Comparison of ENCODE assay signal across 8 cellular contexts in genomic region chr15:45634442-45635190, GRCh38. TPM values are rescaled to one million over a fixed set of nuclear protein-coding genes. Genes with fewer than 3 reads are reported as not detected.
DNase-seq lines count a peak whose midpoint lies in the region; ATAC-seq, FAIRE-seq and TF ChIP-seq lines count a peak whose summit lies in the region.

Gene SQOR, plus strand, starts transcription at chr15:45635029. Its CDS starts 23,895 bp downstream, at chr15:45658924.

- peak within 1 kb of the TSS; percentile 54 for H3K27ac ChIP-seq in BLaER1
- no peak within 1 kb of the TSS for H3K27ac ChIP-seq in SK-N-SH (ENCODE audit: low read depth in 2 of 2, low read length in 1 of 2)
- H3K27ac ChIP-seq in heart left ventricle, result peak within 1 kb of the TSS; percentile 66 to 97 (median 91)
- H3K27ac ChIP-seq in psoas muscle, result peak within 1 kb of the TSS; percentile 97

- H3K4me3 ChIP-seq in BLaER1 (peak within 1 kb of the TSS; percentile 76), SK-N-SH (ENCODE audit: low read depth in 2 of 2, low read length in 1 of 2) (peak within 1 kb of the TSS; percentile 57 to 61), heart left ventricle (peak within 1 kb of the TSS; percentile 31 to 95 (median 83)), psoas muscle (peak within 1 kb of the TSS; percentile 75)

- H3K9ac ChIP-seq in BLaER1 (peak within 1 kb of the TSS; percentile 74), SK-N-SH (peak within 1 kb of the TSS; percentile 60)

- H3F3A ChIP-seq in SK-N-SH (replicated peaks; ENCODE audit: insufficient read depth), result peaks cover 7% of the 10 kb centered on the region

- intact Hi-C loops in heart left ventricle (cut with DNase I), result loop anchor here in 2 of 10 donors (5.0 kb wide), 1 partner anchor 47 kb away; the partner anchor contains the start of gene BLOC1S6 (in 2 of the 2)
- intact Hi-C loops in psoas muscle (cut with DNase I), result loop anchor here in 1 of 2 donors (1.0 kb wide), 1 partner anchor 47 kb away; the partner anchor contains the start of gene BLOC1S6

- H3K36me3 Mint-ChIP-seq in activated naive CD8-positive, alpha-beta T cell treated with anti-CD3 and anti-CD28 coated beads for 36 hours, result peaks cover 23% of the 10 kb centered on the region

- no peak for TF ChIP-seq RAD21 in SK-N-SH (IDR thresholded peaks at IDR 0.05; ENCODE audit: low read length)

- no peaks in the 10 kb centered on the region for H3K9me2 ChIP-seq in SK-N-SH

- H3K4me2 ChIP-seq in BLaER1 (peak within 1 kb of the TSS; percentile 97), SK-N-SH (peak within 1 kb of the TSS; percentile 90)

- H3K36me3 ChIP-seq in BLaER1, result no peaks in the 10 kb centered on the region
- H3K36me3 ChIP-seq in SK-N-SH (replicated peaks in 1 of 2; ENCODE audit: control insufficient read depth in 1 of 2, insufficient read depth in 2 of 2, low read length in 1 of 2), result no peaks in the 10 kb centered on the region
- H3K36me3 ChIP-seq in heart left ventricle, result no peaks in the 10 kb centered on the region
- H3K36me3 ChIP-seq in psoas muscle (ENCODE audit: insufficient read depth in 1 of 2, low read depth in 1 of 2), result no peaks in the 10 kb centered on the region

- POLR2A ChIA-PET in SK-N-SH (lab: Yijun Ruan, JAX), result interaction anchor here (0.6 kb wide), 1 partner anchor 14 kb away, joined by 3 read pairs; no protein-coding TSS in a partner anchor

- peaks cover 5% of the 10 kb centered on the region for H3K9me3 Mint-ChIP-seq in activated naive CD8-positive, alpha-beta T cell treated with anti-CD3 and anti-CD28 coated beads for 36 hours

- CTCF ChIA-PET in SK-N-SH (lab: Yijun Ruan, JAX), result interaction anchor here (0.7 to 3.3 kb wide), 7 partner anchors 9 to 192 kb away, joined by 3 to 16 read pairs (median 7); no protein-coding TSS in a partner anchor

- H3K79me2 ChIP-seq in SK-N-SH (ENCODE audit: insufficient read depth), result no peaks in the 10 kb centered on the region

- WGBS in SK-N-SH (ENCODE audit: low lambda C conversion rate), result 11% methylated on average over 9 of the region's 53 CpGs
- WGBS in heart left ventricle, 4 donors, result 0 to 2% (median 2%) methylated on average over 26 to 53 of the region's 53 CpGs
- 1 to 2% (median 2%) methylated on average over 51 to 53 of the region's 53 CpGs for WGBS in psoas muscle, 3 donors

- H3K9me3 ChIP-seq in BLaER1 (no peaks in the 10 kb centered on the region), SK-N-SH (no peaks in the 10 kb centered on the region), heart left ventricle (no peaks in the 10 kb centered on the region), psoas muscle (no peaks in the 10 kb centered on the region)

- no peak for FAIRE-seq in urothelium cell line (lab: Jason Lieb, UNC)

- peak; percentile 81 for DNase-seq in SK-N-SH
- DNase-seq in activated naive CD8-positive, alpha-beta T cell treated with anti-CD3 and anti-CD28 coated beads for 36 hours, result peak; percentile 72
- peak; percentile 86 to 93 (median 91) for DNase-seq in heart left ventricle
- DNase-seq in psoas muscle, result peak; percentile 93 to 96
- peak; percentile 37 for DNase-seq in urothelium cell line (ENCODE audit: low spot score)

- peaks cover 17% of the 10 kb centered on the region for H3K27me3 ChIP-seq in BLaER1
- H3K27me3 ChIP-seq in SK-N-SH (ENCODE audit: insufficient read depth), result no peaks in the 10 kb centered on the region
- no peaks in the 10 kb centered on the region for H3K27me3 ChIP-seq in heart left ventricle
- H3K27me3 ChIP-seq in psoas muscle (ENCODE audit: insufficient read depth in 3 of 3, low read length in 2 of 3), result no peaks in the 10 kb centered on the region

- TF ChIP-seq CTCF in SK-N-SH (IDR thresholded peaks at IDR 0.05), result no peak
- no peak for TF ChIP-seq CTCF in heart left ventricle (IDR thresholded peaks at IDR 0.05)
- TF ChIP-seq CTCF in psoas muscle (IDR thresholded peaks at IDR 0.05), result no peak

- TF ChIP-seq POLR2A in GM19193 (IDR thresholded peaks at IDR 0.05; ENCODE audit: extremely low read depth, insufficient read depth, insufficient read length), result peak; percentile 83
- peak in 1 of 2 donors; percentile 84 for TF ChIP-seq POLR2A in heart left ventricle (IDR thresholded peaks at IDR 0.05)

- peak within 1 kb of the TSS; percentile 78 for H2AFZ ChIP-seq in SK-N-SH (ENCODE audit: low read depth)

- no peaks in the 10 kb centered on the region for H3K27me3 Mint-ChIP-seq in activated naive CD8-positive, alpha-beta T cell treated with anti-CD3 and anti-CD28 coated beads for 36 hours

- peak within 1 kb of the TSS; percentile 96 for H3K4me3 Mint-ChIP-seq in activated naive CD8-positive, alpha-beta T cell treated with anti-CD3 and anti-CD28 coated beads for 36 hours

- H3K4me1 ChIP-seq in BLaER1, result peaks cover 29% of the 10 kb centered on the region
- H3K4me1 ChIP-seq in SK-N-SH (ENCODE audit: control insufficient read depth in 1 of 2, insufficient read depth in 2 of 2, low read depth in 1 of 2, low read length in 1 of 2), result peaks cover 3 to 8% of the 10 kb centered on the region in 2 experiments; a peak in 2 of 4 replicates
- H3K4me1 ChIP-seq in heart left ventricle, result peaks cover 0 to 66% (median 26%) of the 10 kb centered on the region in 12 donors
- H3K4me1 ChIP-seq in psoas muscle, result peaks cover 32% of the 10 kb centered on the region

- ATAC-seq in HG03378 (IDR thresholded peaks at IDR 0.05; ENCODE audit: unreplicated experiment) (peak; percentile 70), heart left ventricle (peak; percentile 79 to 93 (median 90)), psoas muscle (peak; percentile 83 to 85 (median 84))

- peak within 1 kb of the TSS; percentile 91 for H3K27ac Mint-ChIP-seq in activated naive CD8-positive, alpha-beta T cell treated with anti-CD3 and anti-CD28 coated beads for 36 hours

- peaks cover 32% of the 10 kb centered on the region for H3K4me1 Mint-ChIP-seq in activated naive CD8-positive, alpha-beta T cell treated with anti-CD3 and anti-CD28 coated beads for 36 hours

- H4K20me1 ChIP-seq in BLaER1 (no peaks in the 10 kb centered on the region), SK-N-SH (ENCODE audit: insufficient read depth) (no peaks in the 10 kb centered on the region)

- no peak for TF ChIP-seq EP300 in SK-N-SH (IDR thresholded peaks at IDR 0.05; ENCODE audit: borderline replicate concordance in 1 of 2, low read depth in 1 of 2, low read length in 1 of 2)

TF ChIP-seq in SK-N-SH, 30 proteins besides CTCF, POLR2A, EP300 and RAD21:
- TF ChIP-seq NFIC (IDR thresholded peaks at IDR 0.05; ENCODE audit: borderline replicate concordance) (peak; percentile 50; the same call in 1 of the 2 replicates), EZH2phosphoT487 (IDR thresholded peaks at IDR 0.05; ENCODE audit: borderline replicate concordance, low read depth) (no peak)
- TF ChIP-seq, protein P1, sequence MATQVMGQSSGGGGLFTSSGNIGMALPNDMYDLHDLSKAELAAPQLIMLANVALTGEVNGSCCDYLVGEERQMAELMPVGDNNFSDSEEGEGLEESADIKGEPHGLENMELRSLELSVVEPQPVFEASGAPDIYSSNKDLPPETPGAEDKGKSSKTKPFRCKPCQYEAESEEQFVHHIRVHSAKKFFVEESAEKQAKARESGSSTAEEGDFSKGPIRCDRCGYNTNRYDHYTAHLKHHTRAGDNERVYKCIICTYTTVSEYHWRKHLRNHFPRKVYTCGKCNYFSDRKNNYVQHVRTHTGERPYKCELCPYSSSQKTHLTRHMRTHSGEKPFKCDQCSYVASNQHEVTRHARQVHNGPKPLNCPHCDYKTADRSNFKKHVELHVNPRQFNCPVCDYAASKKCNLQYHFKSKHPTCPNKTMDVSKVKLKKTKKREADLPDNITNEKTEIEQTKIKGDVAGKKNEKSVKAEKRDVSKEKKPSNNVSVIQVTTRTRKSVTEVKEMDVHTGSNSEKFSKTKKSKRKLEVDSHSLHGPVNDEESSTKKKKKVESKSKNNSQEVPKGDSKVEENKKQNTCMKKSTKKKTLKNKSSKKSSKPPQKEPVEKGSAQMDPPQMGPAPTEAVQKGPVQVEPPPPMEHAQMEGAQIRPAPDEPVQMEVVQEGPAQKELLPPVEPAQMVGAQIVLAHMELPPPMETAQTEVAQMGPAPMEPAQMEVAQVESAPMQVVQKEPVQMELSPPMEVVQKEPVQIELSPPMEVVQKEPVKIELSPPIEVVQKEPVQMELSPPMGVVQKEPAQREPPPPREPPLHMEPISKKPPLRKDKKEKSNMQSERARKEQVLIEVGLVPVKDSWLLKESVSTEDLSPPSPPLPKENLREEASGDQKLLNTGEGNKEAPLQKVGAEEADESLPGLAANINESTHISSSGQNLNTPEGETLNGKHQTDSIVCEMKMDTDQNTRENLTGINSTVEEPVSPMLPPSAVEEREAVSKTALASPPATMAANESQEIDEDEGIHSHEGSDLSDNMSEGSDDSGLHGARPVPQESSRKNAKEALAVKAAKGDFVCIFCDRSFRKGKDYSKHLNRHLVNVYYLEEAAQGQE (IDR thresholded peaks at IDR 0.05; ENCODE audit: low read depth, low read length), result 0 out of 2 replicates have a peak, but pooled peaks have one; percentile 47

RNA-seq across cellular contexts. Expression of gene SQOR, which starts in this region (rescaled TPM):
- 7.8 and 9.1 TPM in 2 replicates for polyA plus RNA-seq in SK-N-SH (2012; rRNA removed)
- polyA plus RNA-seq in SK-N-SH (2012; cell fraction: cytosol; rRNA removed), result 8.5 and 9.5 TPM in 2 replicates
- polyA plus RNA-seq in SK-N-SH (2012; cell fraction: nucleus; rRNA removed), result 5.0 and 6.4 TPM in 2 replicates
- total RNA-seq in activated naive CD8-positive, alpha-beta T cell treated with anti-CD3 and anti-CD28 coated beads for 36 hours, result 10 to 100 TPM; 54.6 to 57.0 TPM
- 10 to 100 TPM; 14.8 to 60.9 (median 18.5) TPM for total RNA-seq in heart left ventricle
- 10 to 100 TPM in 1 of 2 donors, 1 to 10 TPM in 1; 9.5 to 13.5 TPM for polyA plus RNA-seq in heart left ventricle
- total RNA-seq in psoas muscle, result 100 to 1,000 TPM in 3 of 4 donors, 10 to 100 TPM in 1; 46.5 to 174 (median 152) TPM
- polyA plus RNA-seq in psoas muscle, result 100 to 1,000 TPM in 1 of 3 donors, 10 to 100 TPM in 2; 67.6 to 142 (median 70.2) TPM

Comparison
In these comparisons a context has a peak if more than half of its experiments do, and no peak if none do; other contexts are left out.
1. H3K27ac ChIP-seq: peak in BLaER1 (single experiment), heart left ventricle (12 of 12) and psoas muscle (single experiment); none in SK-N-SH (0 of 2).
2. DNase-seq: peak in every context shown above with its lines; median percentile 94 in psoas muscle; 91 in heart left ventricle; 81 in SK-N-SH; 72 in activated naive CD8-positive, alpha-beta T cell treated with anti-CD3 and anti-CD28 coated beads for 36 hours; 37 in urothelium cell line.
3. Peak in every context shown above with its lines, with median percentiles within 50 percentile points of each other: H3K4me3 ChIP-seq and ATAC-seq.